Comparison of ENCODE assay signal across 1 cellular context in the genomic region with DNA sequence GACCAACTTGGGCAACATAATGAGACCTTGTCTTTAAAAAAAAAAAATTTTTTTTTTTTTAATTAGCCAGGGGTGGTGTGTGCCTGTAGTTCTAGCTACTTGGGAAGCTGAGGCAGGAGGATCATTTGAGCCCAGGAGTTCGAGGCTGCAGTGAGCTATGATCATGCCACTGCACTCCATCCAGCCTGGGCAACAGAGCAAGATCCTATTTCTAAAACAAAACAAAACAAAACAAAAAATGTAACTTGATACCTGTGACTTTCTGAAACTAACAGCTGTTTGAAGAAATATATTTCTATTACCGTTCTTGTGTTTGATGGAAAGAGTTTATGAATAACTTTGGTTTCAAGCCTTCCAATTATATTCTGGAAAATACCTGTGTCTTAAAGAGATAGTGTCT.
A peak's percentile ranks its signal among the peaks of the same experiment; 100 is the strongest.
TF ChIP-seq lines count a peak whose summit lies in the region.

No MANE protein-coding gene starts in this region.

TF ChIP-seq in WTC11, 78 proteins besides CTCF, POLR2A, EP300 and RAD21 (continued from another document):
- 0 out of 2 replicates have a peak, but pooled peaks have one; percentile 43 for TF ChIP-seq ZNF121 (CRISPR knock-in tag; IDR thresholded peaks at IDR 0.05)
